Comparison of ENCODE assay signal across 24 cellular contexts in the genomic region with DNA sequence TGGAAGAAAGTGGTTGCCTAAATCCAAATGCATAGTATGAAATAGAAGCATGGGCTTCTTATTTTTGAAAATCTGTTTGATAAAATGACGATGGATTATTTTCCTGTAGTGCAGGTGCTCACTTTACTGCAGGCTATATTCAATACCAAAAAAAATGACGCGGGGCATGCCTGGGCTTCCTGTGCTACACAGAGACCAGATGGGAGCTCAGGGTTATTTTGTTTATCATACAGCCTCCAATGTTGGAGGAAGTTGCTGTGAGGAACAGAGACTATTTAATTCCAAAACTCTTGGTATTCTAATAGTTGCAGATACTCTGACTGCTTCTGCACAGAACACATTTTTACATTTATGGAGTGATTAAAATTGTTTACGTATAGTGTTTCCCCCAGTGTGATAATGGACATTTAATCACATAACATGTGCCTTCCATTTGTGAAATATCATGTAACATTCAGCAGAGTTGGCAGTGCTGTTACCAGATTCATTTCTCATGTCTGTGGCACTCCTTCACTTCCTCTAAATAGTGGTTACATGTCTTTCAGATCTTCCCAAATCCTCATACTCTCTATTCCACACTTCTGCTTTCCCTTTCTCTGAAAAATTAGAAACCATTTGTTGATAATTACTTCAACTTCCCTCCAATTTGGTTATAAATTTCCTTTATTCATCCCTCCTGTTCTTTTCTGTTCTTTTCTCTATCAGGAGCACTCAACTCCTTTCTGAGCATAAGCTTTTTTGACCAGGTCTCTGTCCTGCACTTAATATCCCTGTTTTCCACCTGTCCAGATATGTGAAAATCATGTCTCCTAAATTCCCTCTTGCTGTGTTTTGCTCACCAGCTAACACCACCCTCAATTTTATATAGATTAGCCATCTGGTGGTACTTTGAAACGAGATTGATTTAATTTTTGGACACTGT.
DNase-seq lines count a peak whose midpoint lies in the region; ATAC-seq and TF ChIP-seq lines count a peak whose summit lies in the region.
"Had no signal": no experiment of that assay in that cellular context is flagged by ENCODE, and none has a peak within 500 bp of the region (broad histone marks: within the 10 kb centered on the region; RNA-seq: fewer than 3 reads in every experiment).

No MANE protein-coding gene starts in this region.

- H3K9me3 Mint-ChIP-seq in activated T-helper 17 cell treated with anti-CD3 and anti-CD28 coated beads, Interleukin-2, amount 50 U/mL, for 72 hours, result no peaks in the 10 kb centered on the region
- H3K9me3 Mint-ChIP-seq: activated CD4-positive, alpha-beta memory T cell treated with anti-CD3 and anti-CD28 coated beads for 36 hours; activated T-cell treated with anti-CD3 and anti-CD28 coated beads, Interleukin-2, amount 50 U/mL, for 4 hours; brain; H9; neural crest cell had no signal

- H3K4me3 ChIP-seq in left ventricle myocardium inferior, result no peak overlapping the region
- H3K4me3 ChIP-seq: gastrocnemius medialis, prostate gland had no signal

- H3K27ac ChIP-seq in left ventricle myocardium inferior (replicated peaks), result peak overlapping the region; percentile 28
- H3K27ac ChIP-seq: gastrocnemius medialis, prostate gland, WERI-Rb-1 had no signal

- no peak for TF ChIP-seq CTCF in left ventricle myocardium inferior (IDR thresholded peaks at IDR 0.05; ENCODE audit: borderline replicate concordance)

- no peaks in the 10 kb centered on the region for H3K27me3 ChIP-seq in left ventricle myocardium inferior (ENCODE audit: low read depth)
- H3K27me3 ChIP-seq: gastrocnemius medialis had no signal

- H3K9me3 ChIP-seq in left ventricle myocardium inferior (replicated peaks), result no peaks in the 10 kb centered on the region
- H3K9me3 ChIP-seq: Caco-2, gastrocnemius medialis, prostate gland had no signal

- H3K36me3 ChIP-seq in left ventricle myocardium inferior, result no peaks in the 10 kb centered on the region
- H3K36me3 ChIP-seq: gastrocnemius medialis, prostate gland, WERI-Rb-1 had no signal

- no peaks in the 10 kb centered on the region for H3K36me3 Mint-ChIP-seq in activated T-helper 17 cell treated with anti-CD3 and anti-CD28 coated beads, Interleukin-2, amount 50 U/mL, for 72 hours (ENCODE audit: low read depth)
- H3K36me3 Mint-ChIP-seq: activated CD4-positive, alpha-beta memory T cell treated with anti-CD3 and anti-CD28 coated beads for 36 hours; activated naive CD8-positive, alpha-beta T cell; brain; IgD-negative memory B cell had no signal

- H3K4me1 Mint-ChIP-seq in activated T-helper 17 cell treated with anti-CD3 and anti-CD28 coated beads, Interleukin-2, amount 50 U/mL, for 72 hours, result no peaks in the 10 kb centered on the region
- H3K4me1 Mint-ChIP-seq: H9, IgD-negative memory B cell, neural crest cell had no signal

- intact Hi-C loops in left ventricle myocardium inferior (cut with micrococcal nuclease), result no loop called here

- no peak overlapping the region for H3K27ac Mint-ChIP-seq in activated T-helper 17 cell treated with anti-CD3 and anti-CD28 coated beads, Interleukin-2, amount 50 U/mL, for 72 hours
- H3K27ac Mint-ChIP-seq: activated CD4-positive, alpha-beta memory T cell treated with anti-CD3 and anti-CD28 coated beads for 36 hours; activated naive CD8-positive, alpha-beta T cell; H9; IgD-negative memory B cell had no signal

- H3K4me3 Mint-ChIP-seq in activated T-helper 17 cell treated with anti-CD3 and anti-CD28 coated beads, Interleukin-2, amount 50 U/mL, for 72 hours, result no peak overlapping the region
- H3K4me3 Mint-ChIP-seq: activated CD4-positive, alpha-beta memory T cell treated with anti-CD3 and anti-CD28 coated beads for 36 hours; activated naive CD8-positive, alpha-beta T cell; activated T-cell treated with anti-CD3 and anti-CD28 coated beads, Interleukin-2, amount 50 U/mL, for 4 hours; brain; H9; IgD-negative memory B cell; neural crest cell had no signal

- H3K27me3 Mint-ChIP-seq in activated T-helper 17 cell treated with anti-CD3 and anti-CD28 coated beads, Interleukin-2, amount 50 U/mL, for 72 hours, result peaks cover 13% of the 10 kb centered on the region
- H3K27me3 Mint-ChIP-seq: brain, IgD-negative memory B cell had no signal

- peaks cover 9% of the 10 kb centered on the region for H3K4me1 ChIP-seq in left ventricle myocardium inferior
- H3K4me1 ChIP-seq: Caco-2, prostate gland had no signal

- DNase-seq in NCI-H128 (lab: John Stamatoyannopoulos, UW; ENCODE audit: unreplicated experiment) (peak; percentile 18), RPMI8226 (peak; percentile 36), left ventricle myocardium inferior (no peak)
- DNase-seq in activated CD4-positive, alpha-beta T cell treated with anti-CD3 and anti-CD28 coated beads, Interleukin-2, amount 50 U/mL, for 1 hour, result no peak
- DNase-seq: activated CD4-positive, alpha-beta memory T cell treated with anti-CD3 and anti-CD28 coated beads for 36 hours; activated T-cell treated with anti-CD3 and anti-CD28 coated beads, Interleukin-2, amount 50 U/mL, for 4 hours; Caco-2; cortex of kidney; EL; gastrocnemius medialis; H9; NCI-H1105; small intestine; stimulated activated CD4-positive, alpha-beta T cell treated with anti-CD3 and anti-CD28 coated beads, Interleukin-4, amount 100 ng/mL, for 24 hours; WERI-Rb-1 had no signal

- ATAC-seq in GM18868 (IDR thresholded peaks at IDR 0.05; ENCODE audit: unreplicated experiment) (peak; percentile 48), GM19324 (IDR thresholded peaks at IDR 0.05; ENCODE audit: low FRiP score, unreplicated experiment) (no peak)
- no peak for ATAC-seq in activated T-helper 17 cell treated with anti-CD3 and anti-CD28 coated beads, Interleukin-2, amount 50 U/mL, for 72 hours (replicated peaks)
- ATAC-seq: activated T-cell treated with anti-CD3 and anti-CD28 coated beads, Interleukin-2, amount 50 U/mL, for 4 hours; Panc1 had no signal

Comparison
In these comparisons a context has a peak if more than half of its experiments do, and no peak if none do; other contexts are left out.
1. DNase-seq: peak in NCI-H128 (single experiment) and RPMI8226 (single experiment); none in left ventricle myocardium inferior (single experiment) and activated CD4-positive, alpha-beta T cell treated with anti-CD3 and anti-CD28 coated beads, Interleukin-2, amount 50 U/mL, for 1 hour (single experiment).